8 cellular contexts compared by ENCODE assay signal in genomic region chr2:10304458-10305253, GRCh38. TPM values are rescaled to one million over a fixed set of nuclear protein-coding genes. Genes with fewer than 3 reads are reported as not detected.
DNase-seq lines count a peak whose midpoint lies in the region; ATAC-seq, FAIRE-seq and TF ChIP-seq lines count a peak whose summit lies in the region.

No MANE protein-coding gene starts in this region.

- in situ Hi-C loops in transverse colon (cut with MboI; ENCODE audit: low pct_ligation_motif_present in 1 of 4, low pct_unique_long_range_greater_than_20kb in 1 of 4, low sequenced_read_pairs in 3 of 4), result no loop called here

- H3K27ac Mint-ChIP-seq in activated naive CD4-positive, alpha-beta T cell treated with anti-CD3 and anti-CD28 coated beads for 36 hours, result no peak overlapping the region
- H3K27ac Mint-ChIP-seq in MCF 10A (ENCODE audit: low read depth, unreplicated experiment) (peak overlapping the region; percentile 90), memory B cell (no peak overlapping the region)

- no peak for TF ChIP-seq EP300 in transverse colon (IDR thresholded peaks at IDR 0.05; ENCODE audit: low read depth)

- no peaks in the 10 kb centered on the region for H3K27me3 ChIP-seq in transverse colon

- TF ChIP-seq POLR2A in transverse colon (IDR thresholded peaks at IDR 0.05), result no peak

- no peak for FAIRE-seq in GM19239 (lab: Jason Lieb, UNC)

- intact Hi-C loops in activated naive CD4-positive, alpha-beta T cell treated with anti-CD3 and anti-CD28 coated beads for 36 hours (cut with micrococcal nuclease), result loop anchor here (1.0 to 10.0 kb wide), 7 partner anchors 27 to 750 kb away; partner anchors contain the start of gene ADAM17
- intact Hi-C loops in MCF 10A (cut with micrococcal nuclease) (loop anchor here (1.0 to 5.0 kb wide), 5 partner anchors 88 to 227 kb away; no protein-coding TSS in a partner anchor), transverse colon (cut with DNase I; ENCODE audit: low total_unique reads) (loop anchor here (5.0 kb wide), 1 partner anchor 103 kb away; no protein-coding TSS in a partner anchor)

- no peaks in the 10 kb centered on the region for H3K9me3 ChIP-seq in transverse colon

- H3K4me1 ChIP-seq in transverse colon, result peaks cover 18 to 50% (median 31%) of the 10 kb centered on the region in 4 donors

- H3K36me3 ChIP-seq in transverse colon, result no peaks in the 10 kb centered on the region

- POLR2A ChIA-PET in MCF 10A (lab: Yijun Ruan, JAX), result interaction anchor here (0.5 to 4.1 kb wide), 14 partner anchors 10 to 253 kb away, joined by 3 to 44 read pairs (median 4); no protein-coding TSS in a partner anchor

- no peaks in the 10 kb centered on the region for H3K9me3 Mint-ChIP-seq in activated naive CD4-positive, alpha-beta T cell treated with anti-CD3 and anti-CD28 coated beads for 36 hours
- H3K9me3 Mint-ChIP-seq in MCF 10A (ENCODE audit: unreplicated experiment), result no peaks in the 10 kb centered on the region
- no peaks in the 10 kb centered on the region for H3K9me3 Mint-ChIP-seq in memory B cell

- no peak for ATAC-seq in memory B cell (ENCODE audit: low read depth)
- no peak for ATAC-seq in GM18868 (IDR thresholded peaks at IDR 0.05; ENCODE audit: unreplicated experiment)

- BruUV-seq in MCF 10A (replicated peaks; lab: Mats Ljungman, UMichigan), result no TSS peak

- no peak for DNase-seq in activated naive CD4-positive, alpha-beta T cell treated with anti-CD3 and anti-CD28 coated beads for 36 hours
- no peak for DNase-seq in activated naive CD4-positive, alpha-beta T cell treated with anti-CD3 and anti-CD28 coated beads, Interleukin-2, amount 50 U/mL, for 16 hours
- DNase-seq in MCF 10A (ENCODE audit: unreplicated experiment) (no peak), memory B cell (ENCODE audit: low spot score in 2 of 2) (no peak), transverse colon (no peak), GM19239 (ENCODE audit: insufficient read length, low spot score) (no peak), GF-D8 (lab: John Stamatoyannopoulos, UW) (no peak)

- peak overlapping the region; percentile 99 for H3K4me3 Mint-ChIP-seq in activated naive CD4-positive, alpha-beta T cell treated with anti-CD3 and anti-CD28 coated beads for 36 hours
- peak overlapping the region; percentile 98 for H3K4me3 Mint-ChIP-seq in MCF 10A (ENCODE audit: unreplicated experiment)
- peak overlapping the region; percentile 99 for H3K4me3 Mint-ChIP-seq in memory B cell

- peaks cover 2% of the 10 kb centered on the region for H3K36me3 Mint-ChIP-seq in activated naive CD4-positive, alpha-beta T cell treated with anti-CD3 and anti-CD28 coated beads for 36 hours (ENCODE audit: low read depth)
- peaks cover 5% of the 10 kb centered on the region for H3K36me3 Mint-ChIP-seq in MCF 10A (ENCODE audit: insufficient read depth, unreplicated experiment)
- H3K36me3 Mint-ChIP-seq in memory B cell, result no peaks in the 10 kb centered on the region

- peak overlapping the region; percentile 65 to 95 (median 84) for H3K4me3 ChIP-seq in transverse colon

- peaks cover 65% of the 10 kb centered on the region for H3K4me1 Mint-ChIP-seq in activated naive CD4-positive, alpha-beta T cell treated with anti-CD3 and anti-CD28 coated beads for 36 hours (ENCODE audit: low read depth)
- H3K4me1 Mint-ChIP-seq in MCF 10A (ENCODE audit: insufficient read depth, unreplicated experiment) (peaks cover 32% of the 10 kb centered on the region), memory B cell (peaks cover 32% of the 10 kb centered on the region)

- 44 to 73% methylated on average over 4 to 25 of the region's 28 CpGs for WGBS in transverse colon (ENCODE audit: low coverage in 1 of 2), 2 donors

- no peak for TF ChIP-seq CTCF in MCF 10A (IDR thresholded peaks at IDR 0.05; ENCODE audit: unreplicated experiment)
- TF ChIP-seq CTCF in transverse colon (IDR thresholded peaks at IDR 0.05), result no peak

- CTCF ChIA-PET in activated naive CD4-positive, alpha-beta T cell treated with anti-CD3 and anti-CD28 coated beads for 36 hours (lab: Charles Lee), result interaction anchor here (0.6 to 11.4 kb wide), 12 partner anchors 15 to 271 kb away, joined by 3 to 125 read pairs (median 3); no protein-coding TSS in a partner anchor
- CTCF ChIA-PET in MCF 10A (lab: Yijun Ruan, JAX), result interaction anchor here (0.6 to 7.2 kb wide), 9 partner anchors 8 to 1494 kb away, joined by 3 to 77 read pairs (median 5); no protein-coding TSS in a partner anchor

- H3K27ac ChIP-seq in transverse colon, result peak overlapping the region; percentile 82 to 95 (median 91)

- H3K27me3 Mint-ChIP-seq in activated naive CD4-positive, alpha-beta T cell treated with anti-CD3 and anti-CD28 coated beads for 36 hours (ENCODE audit: low read depth), result no peaks in the 10 kb centered on the region
- no peaks in the 10 kb centered on the region for H3K27me3 Mint-ChIP-seq in MCF 10A (ENCODE audit: insufficient read depth, unreplicated experiment)
- no peaks in the 10 kb centered on the region for H3K27me3 Mint-ChIP-seq in memory B cell

RNA-seq across cellular contexts. Expression of gene HPCAL1, which starts 2.0 kb away (rescaled TPM):
- 10 to 100 TPM; 71.4 to 73.8 TPM for total RNA-seq in activated naive CD4-positive, alpha-beta T cell treated with anti-CD3 and anti-CD28 coated beads for 36 hours
- 136 and 144 TPM in 2 replicates for total RNA-seq in MCF 10A (2022)
- total RNA-seq in transverse colon, result 100 to 1,000 TPM in 3 of 4 donors, 10 to 100 TPM in 1; 88.9 to 221 (median 129) TPM
